In genomic region chr7:97818066-97818663, GRCh38 we compare ENCODE assay signal across 2 cellular contexts.
TF ChIP-seq lines count a peak whose summit lies in the region.

No MANE protein-coding gene starts in this region.

TF ChIP-seq in HepG2, 621 proteins besides CTCF, POLR2A, EP300 and RAD21:
- no peak for TF ChIP-seq ZNF446 (CRISPR knock-in tag; IDR thresholded peaks at IDR 0.05)
- peak; percentile 76 for TF ChIP-seq MAFF (IDR thresholded peaks at IDR 0.05; ENCODE audit: low read depth, low read length)
- TF ChIP-seq ZNF143 (CRISPR knock-in tag; IDR thresholded peaks at IDR 0.05): no peak
- TF ChIP-seq MXI1 (IDR thresholded peaks at IDR 0.05; ENCODE audit: borderline replicate concordance, low read depth, low read length): no peak
- TF ChIP-seq PHF5A (CRISPR knock-in tag; IDR thresholded peaks at IDR 0.05; ENCODE audit: low read depth, unreplicated experiment): no peak
- no peak for TF ChIP-seq ZNF746 (CRISPR knock-in tag; IDR thresholded peaks at IDR 0.05)
- TF ChIP-seq MAFK (conservative IDR thresholded peaks at IDR 0.05 in 1 of 2, IDR thresholded peaks at IDR 0.05 in 1 of 2; ENCODE audit: low read length in 2 of 2): peak; percentile 73 to 87

TF ChIP-seq in H1, 55 proteins besides CTCF, POLR2A, EP300 and RAD21:
- TF ChIP-seq BRCA1 (IDR thresholded peaks at IDR 0.05; ENCODE audit: low read depth, low read length) (no peak), SUZ12 (IDR thresholded peaks at IDR 0.05; ENCODE audit: low read length) (no peak), SIN3A (conservative IDR thresholded peaks at IDR 0.05 in 1 of 2, IDR thresholded peaks at IDR 0.05 in 1 of 2; ENCODE audit: low read depth in 1 of 2, low read length in 2 of 2) (no peak), TAF1 (IDR thresholded peaks at IDR 0.05; ENCODE audit: low read depth, low read length) (no peak), KDM1A (IDR thresholded peaks at IDR 0.05; ENCODE audit: borderline replicate concordance, low read length) (no peak), SIX5 (IDR thresholded peaks at IDR 0.05; ENCODE audit: low read depth, low read length) (no peak), JUN (IDR thresholded peaks at IDR 0.05; ENCODE audit: low read depth, low read length) (no peak), EZH2 (IDR thresholded peaks at IDR 0.05; ENCODE audit: low read depth, low read length, severe bottlenecking) (no peak), CTBP2 (IDR thresholded peaks at IDR 0.05; ENCODE audit: borderline replicate concordance, insufficient read depth, insufficient read length, low read length) (no peak), RFX5 (IDR thresholded peaks at IDR 0.05; ENCODE audit: borderline replicate concordance, low read depth, low read length) (no peak), BCL11A (IDR thresholded peaks at IDR 0.05; ENCODE audit: low read depth in 2 of 2, low read length in 2 of 2) (no peak)
